In genomic region chr18:76721207-76721996, GRCh38 we compare ENCODE assay signal across 10 cellular contexts.
A peak's percentile ranks its signal among the peaks of the same experiment; 100 is the strongest.
DNase-seq lines count a peak whose midpoint lies in the region; ATAC-seq and TF ChIP-seq lines count a peak whose summit lies in the region.
"Had no signal": no experiment of that assay in that cellular context is flagged by ENCODE, and none has a peak within 500 bp of the region (broad histone marks: within the 10 kb centered on the region; RNA-seq: fewer than 3 reads in every experiment).

No MANE protein-coding gene starts in this region.

- no peaks in the 10 kb centered on the region for H3K79me2 ChIP-seq in neural progenitor cell (ENCODE audit: low read depth)

- H3K9me3 ChIP-seq in neural progenitor cell (ENCODE audit: low read depth), result no peaks in the 10 kb centered on the region
- H3K9me3 ChIP-seq: body of pancreas, esophagus squamous epithelium had no signal

- ATAC-seq in stimulated activated naive CD8-positive, alpha-beta T cell treated with anti-CD3 and anti-CD28 coated beads, Interleukin-15, Interleukin-2, amounts not matched to agents 100 U/mL and 50 U/mL, for 24 hours, result peak; percentile 95
- ATAC-seq: body of pancreas had no signal

- H3F3A ChIP-seq in neural progenitor cell (ENCODE audit: low read depth), result no peaks in the 10 kb centered on the region

- H3K27me3 Mint-ChIP-seq in immature natural killer cell (ENCODE audit: low read depth in 3 of 3) (peaks cover 0 to 7% (median 4%) of the 10 kb centered on the region in 3 donors), neural progenitor cell (ENCODE audit: insufficient read depth, low read depth) (peaks cover 2% of the 10 kb centered on the region)

- H3K4me2 ChIP-seq in neural progenitor cell, result no peak overlapping the region

- H3K4me3 Mint-ChIP-seq in immature natural killer cell, result peak overlapping the region; percentile 76 to 89 (median 86)
- no peak overlapping the region for H3K4me3 Mint-ChIP-seq in neural progenitor cell

- no peak overlapping the region for H3K9ac ChIP-seq in neural progenitor cell

- H3K27me3 ChIP-seq in neural progenitor cell, result no peaks in the 10 kb centered on the region
- H3K27me3 ChIP-seq: body of pancreas, esophagus squamous epithelium had no signal

- H3K27ac Mint-ChIP-seq in immature natural killer cell (peak overlapping the region; percentile 40 to 92 (median 73)), neural progenitor cell (no peak overlapping the region)

- no peaks in the 10 kb centered on the region for H3K9me3 Mint-ChIP-seq in immature natural killer cell
- peaks cover 9% of the 10 kb centered on the region for H3K9me3 Mint-ChIP-seq in neural progenitor cell

- H3K36me3 Mint-ChIP-seq in immature natural killer cell (no peaks in the 10 kb centered on the region), neural progenitor cell (no peaks in the 10 kb centered on the region)

- TF ChIP-seq CTCF in neural progenitor cell (IDR thresholded peaks at IDR 0.05), result no peak

- peak; percentile 10 for DNase-seq in activated CD4-positive, CD25-positive, alpha-beta regulatory T cell treated with anti-CD3 and anti-CD28 coated beads, Interleukin-2, amount 50 U/mL, for 16 hours (ENCODE audit: low read depth, low spot score)
- DNase-seq in activated CD4-positive, CD25-positive, alpha-beta regulatory T cell treated with anti-CD3 and anti-CD28 coated beads, Interleukin-2, amount 50 U/mL, for 72 hours, result no peak
- DNase-seq in activated T-cell treated with anti-CD3 and anti-CD28 coated beads for 48 hours (ENCODE audit: low read depth) (peak; percentile 33), immature natural killer cell (peak; percentile 61 to 74 (median 71)), neural progenitor cell (ENCODE audit: low spot score) (no peak), SW480 (ENCODE audit: low spot score) (no peak), foreskin melanocyte (no peak)
- DNase-seq in stimulated activated naive CD8-positive, alpha-beta T cell treated with anti-CD3 and anti-CD28 coated beads, Interleukin-15, Interleukin-2, amounts not matched to agents 100 U/mL and 50 U/mL, for 24 hours, result peak; percentile 66
- DNase-seq: esophagus squamous epithelium had no signal

- H3K4me1 ChIP-seq in neural progenitor cell, result no peaks in the 10 kb centered on the region
- H3K4me1 ChIP-seq: body of pancreas, esophagus squamous epithelium had no signal

- no peaks in the 10 kb centered on the region for H3K36me3 ChIP-seq in neural progenitor cell
- H3K36me3 ChIP-seq: esophagus squamous epithelium had no signal

- no peak overlapping the region for H3K27ac ChIP-seq in neural progenitor cell
- H3K27ac ChIP-seq: body of pancreas, esophagus squamous epithelium had no signal

- H3K4me1 Mint-ChIP-seq in immature natural killer cell (peaks cover 48 to 66% of the 10 kb centered on the region in 2 donors), neural progenitor cell (peaks cover 5% of the 10 kb centered on the region)

- no peak overlapping the region for H2AFZ ChIP-seq in neural progenitor cell (replicated peaks)

- no peak overlapping the region for H3K4me3 ChIP-seq in neural progenitor cell
- H3K4me3 ChIP-seq: body of pancreas, esophagus squamous epithelium had no signal

- no peaks in the 10 kb centered on the region for H4K20me1 ChIP-seq in neural progenitor cell (ENCODE audit: low read depth)

Comparison
In these comparisons a context has a peak if more than half of its experiments do, and no peak if none do; other contexts are left out.
1. DNase-seq: peak in activated CD4-positive, CD25-positive, alpha-beta regulatory T cell treated with anti-CD3 and anti-CD28 coated beads, Interleukin-2, amount 50 U/mL, for 16 hours (single experiment), activated T-cell treated with anti-CD3 and anti-CD28 coated beads for 48 hours (single experiment), immature natural killer cell (3 of 3) and stimulated activated naive CD8-positive, alpha-beta T cell treated with anti-CD3 and anti-CD28 coated beads, Interleukin-15, Interleukin-2, amounts not matched to agents 100 U/mL and 50 U/mL, for 24 hours (single experiment); none in activated CD4-positive, CD25-positive, alpha-beta regulatory T cell treated with anti-CD3 and anti-CD28 coated beads, Interleukin-2, amount 50 U/mL, for 72 hours (single experiment), neural progenitor cell (single experiment), SW480 (single experiment) and foreskin melanocyte (single experiment).